12 cellular contexts compared by ENCODE assay signal in the genomic region with DNA sequence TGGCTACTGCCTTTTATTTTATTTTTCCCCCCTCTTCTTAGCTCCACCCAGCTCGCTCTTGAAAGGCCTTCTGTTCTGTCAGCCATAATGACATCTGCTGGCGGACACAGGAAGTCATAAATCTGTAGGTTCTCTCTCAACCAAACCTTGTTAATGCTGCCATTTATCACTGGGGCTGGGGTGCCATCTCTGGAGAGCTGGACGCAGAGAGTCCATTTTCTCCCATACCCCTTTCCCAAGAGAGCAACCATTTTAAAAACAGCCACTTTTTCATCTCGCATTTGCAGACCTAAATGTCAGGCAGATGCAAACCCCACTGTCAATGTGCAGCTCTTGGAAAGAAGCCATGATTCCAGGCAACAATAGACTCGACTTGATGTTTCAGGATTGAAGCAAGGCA. TPM values are rescaled to one million over a fixed set of nuclear protein-coding genes. Genes with fewer than 3 reads are reported as not detected.
DNase-seq lines count a peak whose midpoint lies in the region; ATAC-seq and TF ChIP-seq lines count a peak whose summit lies in the region.
"Had no signal": no experiment of that assay in that cellular context is flagged by ENCODE, and none has a peak within 500 bp of the region (broad histone marks: within the 10 kb centered on the region; RNA-seq: fewer than 3 reads in every experiment).

No MANE protein-coding gene starts in this region.

- peak overlapping the region; percentile 35 for H3K4me3 Mint-ChIP-seq in glutamatergic neuron (ENCODE audit: unreplicated experiment)
- no peak overlapping the region for H3K4me3 Mint-ChIP-seq in T-helper 2 cell treated with Interferon-gamma antibody and Interleukin-4, amounts not matched to agents 5 μg/mL and 100 μg/mL, for 36 hours
- H3K4me3 Mint-ChIP-seq: activated naive CD8-positive, alpha-beta T cell treated with anti-CD3 and anti-CD28 coated beads, Interleukin-2, amount 10 ng/mL, durations not matched to agents 7 days and 5 days; CD8-positive, alpha-beta T cell had no signal

- in situ Hi-C loops in Panc1 (cut with HindIII; ENCODE audit: low pct_unique_long_range_greater_than_20kb, low sequenced_read_pairs): no loop called here

- H3K27me3 Mint-ChIP-seq in glutamatergic neuron (ENCODE audit: unreplicated experiment): no peaks in the 10 kb centered on the region
- no peaks in the 10 kb centered on the region for H3K27me3 Mint-ChIP-seq in T-helper 2 cell treated with Interferon-gamma antibody and Interleukin-4, amounts not matched to agents 5 μg/mL and 100 μg/mL, for 36 hours (ENCODE audit: low read depth)

- no peak for ATAC-seq in Panc1
- ATAC-seq in HG03521 (IDR thresholded peaks at IDR 0.05; ENCODE audit: unreplicated experiment): no peak
- ATAC-seq: CD8-positive, alpha-beta T cell had no signal

- peak; percentile 12; the same call in 1 of the 2 replicates for TF ChIP-seq CTCF in Panc1 (IDR thresholded peaks at IDR 0.05)
- TF ChIP-seq CTCF in glutamatergic neuron (IDR thresholded peaks at IDR 0.05; ENCODE audit: partially characterized antibody, unreplicated experiment): no peak

- H3K36me3 ChIP-seq in Panc1 (ENCODE audit: control insufficient read depth, insufficient read depth, low read length): no peaks in the 10 kb centered on the region
- H3K36me3 ChIP-seq: thoracic aorta had no signal

- H3K36me3 Mint-ChIP-seq in glutamatergic neuron (ENCODE audit: unreplicated experiment): no peaks in the 10 kb centered on the region
- no peaks in the 10 kb centered on the region for H3K36me3 Mint-ChIP-seq in T-helper 2 cell treated with Interferon-gamma antibody and Interleukin-4, amounts not matched to agents 5 μg/mL and 100 μg/mL, for 36 hours (ENCODE audit: low read depth)
- H3K36me3 Mint-ChIP-seq: activated naive CD8-positive, alpha-beta T cell treated with anti-CD3 and anti-CD28 coated beads, Interleukin-2, amount 10 ng/mL, durations not matched to agents 7 days and 5 days; CD8-positive, alpha-beta T cell had no signal

- peak overlapping the region; percentile 83 for H3K27ac Mint-ChIP-seq in glutamatergic neuron (ENCODE audit: unreplicated experiment)
- H3K27ac Mint-ChIP-seq in T-helper 2 cell treated with Interferon-gamma antibody and Interleukin-4, amounts not matched to agents 5 μg/mL and 100 μg/mL, for 36 hours: no peak overlapping the region
- H3K27ac Mint-ChIP-seq: activated naive CD8-positive, alpha-beta T cell treated with anti-CD3 and anti-CD28 coated beads, Interleukin-2, amount 10 ng/mL, durations not matched to agents 7 days and 5 days; CD8-positive, alpha-beta T cell had no signal

- no peak overlapping the region for H3K27ac ChIP-seq in Panc1 (ENCODE audit: low read length)
- H3K27ac ChIP-seq: thoracic aorta had no signal

- H3K9me3 ChIP-seq in Panc1 (ENCODE audit: control insufficient read depth, insufficient read depth, low read depth, low read length): no peaks in the 10 kb centered on the region
- H3K9me3 ChIP-seq: thoracic aorta had no signal

- DNase-seq in DMS 273 treated with DMSO at 0.1 percent for 48 hours (lab: John Stamatoyannopoulos, UW) (peak; percentile 62), NCI-H146 treated with DMSO at 0.1 percent for 48 hours (lab: John Stamatoyannopoulos, UW; ENCODE audit: unreplicated experiment) (peak; percentile 53), Panc1 (ENCODE audit: low read depth, low spot score) (no peak), glutamatergic neuron (no peak)
- DNase-seq in T-helper 2 cell treated with Interferon-gamma antibody and Interleukin-4, amounts not matched to agents 5 μg/mL and 100 μg/mL, for 36 hours (ENCODE audit: low spot score): no peak
- no peak for DNase-seq in activated CD4-positive, alpha-beta T cell treated with anti-CD3 and anti-CD28 coated beads for 48 hours
- no peak for DNase-seq in stimulated activated CD4-positive, alpha-beta T cell treated with anti-CD3 and anti-CD28 coated beads, Interleukin-2, amount 100 ng/mL, for 24 hours
- DNase-seq: activated naive CD8-positive, alpha-beta T cell treated with anti-CD3 and anti-CD28 coated beads, Interleukin-2, amount 10 ng/mL, durations not matched to agents 7 days and 5 days; CD8-positive, alpha-beta T cell; KG1 had no signal

- CTCF ChIA-PET in Panc1 (lab: Charles Lee): no interaction called here

- intact Hi-C loops in Panc1 (cut with micrococcal nuclease; ENCODE audit: unreplicated experiment): no loop called here

- H3K4me3 ChIP-seq in Panc1 (ENCODE audit: low read depth in 2 of 2, low read length in 2 of 2): no peak overlapping the region
- H3K4me3 ChIP-seq: thoracic aorta had no signal

- H3K27me3 ChIP-seq in Panc1 (ENCODE audit: control insufficient read depth, insufficient read depth, low read length): no peaks in the 10 kb centered on the region

- H3K9me3 Mint-ChIP-seq in glutamatergic neuron (ENCODE audit: unreplicated experiment): no peaks in the 10 kb centered on the region
- no peaks in the 10 kb centered on the region for H3K9me3 Mint-ChIP-seq in T-helper 2 cell treated with Interferon-gamma antibody and Interleukin-4, amounts not matched to agents 5 μg/mL and 100 μg/mL, for 36 hours
- H3K9me3 Mint-ChIP-seq: CD8-positive, alpha-beta T cell had no signal

- peaks cover 26% of the 10 kb centered on the region for H3K4me1 Mint-ChIP-seq in glutamatergic neuron (ENCODE audit: low read depth, unreplicated experiment)
- H3K4me1 Mint-ChIP-seq in T-helper 2 cell treated with Interferon-gamma antibody and Interleukin-4, amounts not matched to agents 5 μg/mL and 100 μg/mL, for 36 hours (ENCODE audit: low read depth): no peaks in the 10 kb centered on the region
- H3K4me1 Mint-ChIP-seq: activated naive CD8-positive, alpha-beta T cell treated with anti-CD3 and anti-CD28 coated beads, Interleukin-2, amount 10 ng/mL, durations not matched to agents 7 days and 5 days had no signal

- no TSS peak for BruUV-seq in Panc1 (replicated peaks; lab: Mats Ljungman, UMichigan)

- POLR2A ChIA-PET in Panc1 (lab: Charles Lee): no interaction called here

- H3K4me1 ChIP-seq in Panc1 (ENCODE audit: control insufficient read depth, insufficient read depth, low read length): no peaks in the 10 kb centered on the region

RNA-seq across cellular contexts. Expression of a gene that starts 13.0 kb away (rescaled TPM):
- total RNA-seq in Panc1 (2021; ENCODE audit: unreplicated experiment): 0.36 TPM
- not detected for polyA plus RNA-seq in Panc1 (2012; ENCODE audit: insufficient read length)
- total RNA-seq in glutamatergic neuron (ENCODE audit: unreplicated experiment): 10.0 TPM

Comparison
In these comparisons a context has a peak if more than half of its experiments do, and no peak if none do; other contexts are left out.
1. DNase-seq: peak in DMS 273 treated with DMSO at 0.1 percent for 48 hours (single experiment) and NCI-H146 treated with DMSO at 0.1 percent for 48 hours (single experiment); none in Panc1 (single experiment), glutamatergic neuron (single experiment), T-helper 2 cell treated with Interferon-gamma antibody and Interleukin-4, amounts not matched to agents 5 μg/mL and 100 μg/mL, for 36 hours (single experiment), activated CD4-positive, alpha-beta T cell treated with anti-CD3 and anti-CD28 coated beads for 48 hours (single experiment) and stimulated activated CD4-positive, alpha-beta T cell treated with anti-CD3 and anti-CD28 coated beads, Interleukin-2, amount 100 ng/mL, for 24 hours (0 of 2).